ENCODE assay signal across 14 cellular contexts in genomic region chr3:39960515-39961403, GRCh38.
A peak's percentile ranks its signal among the peaks of the same experiment; 100 is the strongest.
DNase-seq lines count a peak whose midpoint lies in the region; ATAC-seq and TF ChIP-seq lines count a peak whose summit lies in the region.
"Had no signal": no experiment of that assay in that cellular context is flagged by ENCODE, and none has a peak within 500 bp of the region (broad histone marks: within the 10 kb centered on the region; RNA-seq: fewer than 3 reads in every experiment).

No MANE protein-coding gene starts in this region.

- TF ChIP-seq POLR2A in gastroesophageal sphincter (IDR thresholded peaks at IDR 0.05) = no peak
- TF ChIP-seq POLR2A in spleen (IDR thresholded peaks at IDR 0.05) = no peak

- H3K27me3 ChIP-seq in adipocyte (replicated peaks; ENCODE audit: control insufficient read depth, insufficient read depth, low read length) (no peaks in the 10 kb centered on the region), gastroesophageal sphincter (no peaks in the 10 kb centered on the region), spleen (replicated peaks in 1 of 7) (no peaks in the 10 kb centered on the region)
- no peaks in the 10 kb centered on the region for H3K27me3 ChIP-seq in CD8-positive, alpha-beta T cell (ENCODE audit: insufficient read depth, low read length)

- H3K9me3 Mint-ChIP-seq in CD8-positive, alpha-beta T cell = no peaks in the 10 kb centered on the region

- no peaks in the 10 kb centered on the region for H3K36me3 Mint-ChIP-seq in CD8-positive, alpha-beta T cell
- H3K36me3 Mint-ChIP-seq: CD4-positive, CD25-positive, alpha-beta regulatory T cell; stimulated activated memory B cell treated with anti-CD40 and anti-IgM and Interleukin-4, amounts not matched to agents 10 μg/mL and 1 μg/mL and 100 μg/mL, for 72 hours had no signal

- POLR2A ChIA-PET in CD8-positive, alpha-beta T cell (lab: Charles Lee) = no interaction called here

- 33 to 47% methylated on average over 6 of the region's 6 CpGs for WGBS in gastroesophageal sphincter (ENCODE audit: low coverage in 1 of 2), 2 donors
- 3 to 12% (median 4%) methylated on average over 6 of the region's 6 CpGs for WGBS in spleen, 5 donors

- H3K4me3 Mint-ChIP-seq in CD8-positive, alpha-beta T cell = no peak overlapping the region
- H3K4me3 Mint-ChIP-seq: activated naive CD8-positive, alpha-beta T cell treated with anti-CD3 and anti-CD28 coated beads, Interleukin-2, amount 50 U/mL, for 24 hours; CD4-positive, CD25-positive, alpha-beta regulatory T cell; stimulated activated memory B cell treated with anti-CD40 and anti-IgM and Interleukin-4, amounts not matched to agents 10 μg/mL and 1 μg/mL and 100 μg/mL, for 72 hours had no signal

- H3K4me1 Mint-ChIP-seq in CD8-positive, alpha-beta T cell (ENCODE audit: low read depth) = no peaks in the 10 kb centered on the region
- H3K4me1 Mint-ChIP-seq: activated naive CD8-positive, alpha-beta T cell treated with anti-CD3 and anti-CD28 coated beads, Interleukin-2, amount 50 U/mL, for 24 hours; CD4-positive, CD25-positive, alpha-beta regulatory T cell; stimulated activated memory B cell treated with anti-CD40 and anti-IgM and Interleukin-4, amounts not matched to agents 10 μg/mL and 1 μg/mL and 100 μg/mL, for 72 hours had no signal

- peak; percentile 72 for ATAC-seq in gastroesophageal sphincter
- no peak for ATAC-seq in GM18520 (IDR thresholded peaks at IDR 0.05; ENCODE audit: unreplicated experiment)
- ATAC-seq in CD8-positive, alpha-beta T cell = no peak
- ATAC-seq: activated naive CD8-positive, alpha-beta T cell treated with anti-CD3 and anti-CD28 coated beads, Interleukin-2, amount 50 U/mL, for 24 hours; stimulated activated memory B cell treated with anti-CD40 and anti-IgM and Interleukin-4, amounts not matched to agents 10 μg/mL and 1 μg/mL and 100 μg/mL, for 72 hours had no signal

- TF ChIP-seq CTCF in gastroesophageal sphincter (IDR thresholded peaks at IDR 0.05) = no peak
- TF ChIP-seq CTCF in spleen (IDR thresholded peaks at IDR 0.05 in 8 of 11, conservative IDR thresholded peaks at IDR 0.05 in 3 of 11) = no peak
- no peak for TF ChIP-seq CTCF in CD8-positive, alpha-beta T cell (IDR thresholded peaks at IDR 0.05)

- H3K4me1 ChIP-seq in adipocyte (ENCODE audit: control insufficient read depth, insufficient read depth, low read length) (peaks cover 37% of the 10 kb centered on the region), gastroesophageal sphincter (peaks cover 0 to 36% (median 3%) of the 10 kb centered on the region in 3 donors), spleen (peaks cover 0 to 30% (median 9%) of the 10 kb centered on the region in 6 donors)
- H3K4me1 ChIP-seq in CD8-positive, alpha-beta T cell (ENCODE audit: insufficient read depth, low read length) = no peaks in the 10 kb centered on the region

- H3K27ac Mint-ChIP-seq in CD8-positive, alpha-beta T cell = no peak overlapping the region
- H3K27ac Mint-ChIP-seq: activated naive CD8-positive, alpha-beta T cell treated with anti-CD3 and anti-CD28 coated beads, Interleukin-2, amount 50 U/mL, for 24 hours; CD4-positive, CD25-positive, alpha-beta regulatory T cell; stimulated activated memory B cell treated with anti-CD40 and anti-IgM and Interleukin-4, amounts not matched to agents 10 μg/mL and 1 μg/mL and 100 μg/mL, for 72 hours had no signal

- no peak for TF ChIP-seq EP300 in gastroesophageal sphincter (IDR thresholded peaks at IDR 0.05)

- H3K9ac ChIP-seq in adipocyte (ENCODE audit: low read length) = no peak overlapping the region

- peaks cover 5% of the 10 kb centered on the region for H3K27me3 Mint-ChIP-seq in CD8-positive, alpha-beta T cell (ENCODE audit: low read depth)
- H3K27me3 Mint-ChIP-seq: activated naive CD8-positive, alpha-beta T cell treated with anti-CD3 and anti-CD28 coated beads, Interleukin-2, amount 50 U/mL, for 24 hours; stimulated activated memory B cell treated with anti-CD40 and anti-IgM and Interleukin-4, amounts not matched to agents 10 μg/mL and 1 μg/mL and 100 μg/mL, for 72 hours had no signal

- H3K4me3 ChIP-seq in adipocyte (ENCODE audit: low read length) = peak overlapping the region; percentile 17
- no peak overlapping the region for H3K4me3 ChIP-seq in gastroesophageal sphincter
- H3K4me3 ChIP-seq in spleen = no peak overlapping the region
- no peak overlapping the region for H3K4me3 ChIP-seq in CD8-positive, alpha-beta T cell (ENCODE audit: low read depth, low read length)

- intact Hi-C loops in spleen (cut with DNase I; ENCODE audit: low total_unique reads) = no loop called here
- intact Hi-C loops in CD8-positive, alpha-beta T cell (cut with DNase I, micrococcal nuclease) = no loop called here

- DNase-seq in GM04503 (ENCODE audit: low read depth) (peak; percentile 31), adipocyte (ENCODE audit: low read depth) (peak; percentile 51), spleen (no peak), NCI-H1930 (lab: John Stamatoyannopoulos, UW) (no peak)
- no peak for DNase-seq in activated CD4-positive, CD25-positive, alpha-beta regulatory T cell (lab: John Stamatoyannopoulos, UW)
- no peak for DNase-seq in CD8-positive, alpha-beta T cell
- DNase-seq: activated naive CD8-positive, alpha-beta T cell treated with anti-CD3 and anti-CD28 coated beads, Interleukin-2, amount 50 U/mL, for 24 hours; CD4-positive, CD25-positive, alpha-beta regulatory T cell; posterior cingulate gyrus; stimulated activated CD4-positive, alpha-beta T cell treated with anti-CD3 and anti-CD28 coated beads, Interleukin-2, amount 100 ng/mL, for 48 hours had no signal

- H3K27ac ChIP-seq in gastroesophageal sphincter (peak overlapping the region; percentile 24 to 60 (median 46)), spleen (peak overlapping the region; percentile 36 to 86 (median 79))
- no peak overlapping the region for H3K27ac ChIP-seq in CD8-positive, alpha-beta T cell (ENCODE audit: low read depth, low read length)
- H3K27ac ChIP-seq: VCaP had no signal

- CTCF ChIA-PET in CD8-positive, alpha-beta T cell (lab: Charles Lee) = no interaction called here

- no peaks in the 10 kb centered on the region for H3K36me3 ChIP-seq in adipocyte (ENCODE audit: control insufficient read depth, insufficient read depth, low read length, severe bottlenecking)
- H3K36me3 ChIP-seq in gastroesophageal sphincter = no peaks in the 10 kb centered on the region
- H3K36me3 ChIP-seq in spleen = no peaks in the 10 kb centered on the region
- H3K36me3 ChIP-seq in CD8-positive, alpha-beta T cell (ENCODE audit: insufficient read depth, low read length) = no peaks in the 10 kb centered on the region

- H3K9me3 ChIP-seq in adipocyte (ENCODE audit: control insufficient read depth, low read length) (no peaks in the 10 kb centered on the region), gastroesophageal sphincter (no peaks in the 10 kb centered on the region), spleen (peaks cover 0 to 3% (median 0%) of the 10 kb centered on the region in 8 donors)
- H3K9me3 ChIP-seq in CD8-positive, alpha-beta T cell (ENCODE audit: low read length) = no peaks in the 10 kb centered on the region

Comparison
In these comparisons a context has a peak if more than half of its experiments do, and no peak if none do; other contexts are left out.
1. DNase-seq: peak in GM04503 (single experiment) and adipocyte (single experiment); none in spleen (single experiment), NCI-H1930 (0 of 2), activated CD4-positive, CD25-positive, alpha-beta regulatory T cell (0 of 4) and CD8-positive, alpha-beta T cell (0 of 7).